ENCODE assay signal across 8 cellular contexts in the genomic region with DNA sequence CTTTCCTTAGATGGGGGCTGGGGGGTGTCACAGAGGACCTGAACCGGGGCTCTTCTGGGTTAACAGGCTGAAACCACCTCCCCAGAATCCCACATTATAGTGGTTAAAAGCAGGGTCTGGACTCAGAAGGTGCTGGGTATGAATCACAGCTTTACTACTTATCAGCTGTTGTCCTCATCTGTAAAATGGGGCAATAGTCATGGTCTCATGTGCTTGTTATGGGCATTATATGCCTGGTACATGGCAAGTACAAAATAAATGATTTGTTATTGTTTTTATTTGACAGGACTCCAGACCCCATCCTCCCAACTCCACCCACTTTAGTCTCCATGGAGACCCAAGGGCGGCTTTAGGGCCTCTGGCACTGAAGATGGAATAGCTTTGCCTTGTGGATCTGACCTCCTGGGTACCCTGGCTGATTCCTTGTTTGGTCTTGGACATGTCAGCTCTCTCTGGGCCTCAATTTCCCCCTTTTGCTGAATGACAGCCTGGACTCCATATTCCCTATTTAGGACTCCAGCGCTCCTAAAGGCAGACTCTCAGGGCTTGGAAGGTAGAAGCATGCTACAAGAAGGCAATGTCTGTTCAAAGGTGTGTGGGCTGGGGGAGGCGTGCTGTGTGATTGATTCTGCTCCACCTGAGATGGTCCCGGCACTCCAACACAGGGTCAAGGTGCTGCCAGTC. TPM values are rescaled to one million over a fixed set of nuclear protein-coding genes. Genes with fewer than 3 reads are reported as not detected.
DNase-seq lines count a peak whose midpoint lies in the region; ATAC-seq and TF ChIP-seq lines count a peak whose summit lies in the region.

No MANE protein-coding gene starts in this region.

- dilution Hi-C loops in mammary epithelial cell (cut with HindIII; ENCODE audit: low sequenced_read_pairs): loop anchor here (5.0 kb wide), 1 partner anchor 48 kb away; no protein-coding TSS in a partner anchor

- no TSS peak for BruUV-seq in mammary epithelial cell (replicated peaks; lab: Mats Ljungman, UMichigan)

- no peaks in the 10 kb centered on the region for H3K9me3 ChIP-seq in mammary epithelial cell (replicated peaks; ENCODE audit: insufficient read depth, low read length)
- H3K9me3 ChIP-seq in mucosa of stomach (ENCODE audit: control insufficient read depth, low read length): no peaks in the 10 kb centered on the region

- H3K4me1 ChIP-seq in mammary epithelial cell (ENCODE audit: insufficient read depth, low read length): peaks cover 30% of the 10 kb centered on the region
- H3K4me1 ChIP-seq in mucosa of stomach (ENCODE audit: control insufficient read depth, insufficient read depth, low read length): peaks cover 46% of the 10 kb centered on the region

- H3K36me3 Mint-ChIP-seq in HFFc6 (ENCODE audit: low read depth): peaks cover 26% of the 10 kb centered on the region

- no peak for TF ChIP-seq CTCF in AG10803 (conservative IDR thresholded peaks at IDR 0.05; ENCODE audit: low read length)
- TF ChIP-seq CTCF in HFFc6 (IDR thresholded peaks at IDR 0.05): no peak
- TF ChIP-seq CTCF in mammary epithelial cell (conservative IDR thresholded peaks at IDR 0.05 in 1 of 2, IDR thresholded peaks at IDR 0.05 in 1 of 2; ENCODE audit: extremely low read depth in 1 of 2, insufficient read depth in 1 of 2, low read depth in 1 of 2, low read length in 2 of 2): no peak

- intact Hi-C loops in mammary epithelial cell (cut with micrococcal nuclease): loop anchor here (5.0 to 10.0 kb wide), 2 partner anchors 46 to 278 kb away; no protein-coding TSS in a partner anchor

- WGBS in mammary epithelial cell (ENCODE audit: low coverage, missing lambda C conversion rate): 49% methylated on average over 4 of the region's 5 CpGs

- peak overlapping the region; percentile 80 for H3K27ac ChIP-seq in mammary epithelial cell (ENCODE audit: insufficient read depth, low read depth, low read length)

- in situ Hi-C loops in mammary epithelial cell (cut with MboI; ENCODE audit: low sequenced_read_pairs in 2 of 2): loop anchor here in 1 of 2 donors (25.0 kb wide), 1 partner anchor 318 kb away; no protein-coding TSS in a partner anchor

- no peak for ATAC-seq in HG02642 (IDR thresholded peaks at IDR 0.05; ENCODE audit: poor library complexity, unreplicated experiment)

- H3K36me3 ChIP-seq in mammary epithelial cell (ENCODE audit: insufficient read depth, low read length) (no peaks in the 10 kb centered on the region), mucosa of stomach (ENCODE audit: control insufficient read depth, insufficient read depth, low read length) (no peaks in the 10 kb centered on the region)

- H3K4me1 Mint-ChIP-seq in HFFc6 (ENCODE audit: low read depth): peaks cover 44% of the 10 kb centered on the region

- H3K79me2 ChIP-seq in mammary epithelial cell (ENCODE audit: insufficient read depth, low read length): peaks cover 42% of the 10 kb centered on the region

- H3K4me3 ChIP-seq in AG10803 (ENCODE audit: low read length): peak overlapping the region; percentile 91
- peak overlapping the region; percentile 79 to 91 (median 82) for H3K4me3 ChIP-seq in mammary epithelial cell (replicated peaks in 1 of 3; ENCODE audit: insufficient read depth in 1 of 3, low read depth in 2 of 3, low read length in 3 of 3)
- H3K4me3 ChIP-seq in mucosa of stomach (ENCODE audit: low read length): peak overlapping the region; percentile 45

- no peaks in the 10 kb centered on the region; the same call in 1 of the 2 replicates for H3K27me3 Mint-ChIP-seq in HFFc6 (ENCODE audit: insufficient read depth)

- peak overlapping the region; percentile 44 for H3K9ac ChIP-seq in mammary epithelial cell (ENCODE audit: insufficient read depth, low read length)
- H3K9ac ChIP-seq in mucosa of stomach (ENCODE audit: low read length): peak overlapping the region; percentile 88

- no peaks in the 10 kb centered on the region for H4K20me1 ChIP-seq in mammary epithelial cell (ENCODE audit: insufficient read depth, low read length)

- no peaks in the 10 kb centered on the region for H3K9me3 Mint-ChIP-seq in HFFc6

- CTCF ChIA-PET in mammary epithelial cell (lab: Charles Lee; ENCODE audit: low non-redundant PET): interaction anchor here (1.0 kb wide), 1 partner anchor 27 kb away, joined by 4 read pairs; the partner anchor contains the start of gene SELENOM

- peak overlapping the region; percentile 84 for H2AFZ ChIP-seq in mammary epithelial cell (ENCODE audit: low read depth, low read length)

- H3K27me3 ChIP-seq in mammary epithelial cell (ENCODE audit: insufficient read depth, low read length) (no peaks in the 10 kb centered on the region), mucosa of stomach (ENCODE audit: control insufficient read depth, insufficient read depth, low read length) (no peaks in the 10 kb centered on the region)

- H3K4me3 Mint-ChIP-seq in HFFc6: peak overlapping the region; percentile 94

- peak overlapping the region; percentile 94 for H3K27ac Mint-ChIP-seq in HFFc6

- H3K4me2 ChIP-seq in mammary epithelial cell (ENCODE audit: insufficient read depth, low read depth, low read length): peak overlapping the region; percentile 73

- DNase-seq in AG10803 (ENCODE audit: low read depth): no peak
- no peak for DNase-seq in HFFc6
- DNase-seq in mammary epithelial cell: no peak
- no peak for DNase-seq in activated effector memory CD4-positive, alpha-beta T cell treated with anti-CD3 and anti-CD28 coated beads, Interleukin-2, amount 50 U/mL, for 16 hours
- no peak for DNase-seq in NK-92 treated with Interleukin-12 subunit alpha and Interleukin-12 subunit beta, amount 100 ng/mL, for 24 hours (lab: John Stamatoyannopoulos, UW)
- DNase-seq in glomerular visceral epithelial cell (ENCODE audit: extremely low spot score): no peak

RNA-seq across cellular contexts. Expression of gene SMTN, which starts 0.8 kb away (rescaled TPM):
- total RNA-seq in HFFc6 (2021; fragmentation: NEBNext Ultra II Directional; extraction: Animal tissue kit (Norgen Biotek cat#: 25700)): 100 to 1,000 TPM; 201 to 329 (median 246) TPM
- 100 to 1,000 TPM in 1 of 2 donors, 10 to 100 TPM in 1; 79.9 to 363 TPM for total RNA-seq in mammary epithelial cell
- 138 TPM for polyA plus RNA-seq in mammary epithelial cell
- 148 TPM for polyA minus RNA-seq in mammary epithelial cell

RNA-seq across cellular contexts. Expression of gene SELENOM, which starts 27.1 kb away (rescaled TPM):
- 100 to 1,000 TPM; 237 to 356 (median 265) TPM for total RNA-seq in HFFc6 (2021; fragmentation: NEBNext Ultra II Directional; extraction: Animal tissue kit (Norgen Biotek cat#: 25700))
- total RNA-seq in mammary epithelial cell: 10 to 100 TPM; 24.6 to 38.7 TPM
- 21.8 TPM for polyA plus RNA-seq in mammary epithelial cell
- 4.7 TPM for polyA minus RNA-seq in mammary epithelial cell

RNA-seq across cellular contexts. Expression of gene INPP5J, which starts 42.5 kb away (rescaled TPM):
- 1 to 10 TPM in 4 of 6 experiments, under 1 TPM in 2; 0.69 to 1.6 (median 1.0) TPM for total RNA-seq in HFFc6 (2021; fragmentation: NEBNext Ultra II Directional; extraction: Animal tissue kit (Norgen Biotek cat#: 25700))
- 1 to 10 TPM in 1 of 2 donors, under 1 TPM in 1; 0.50 to 2.7 TPM for total RNA-seq in mammary epithelial cell
- 0.37 TPM for polyA plus RNA-seq in mammary epithelial cell
- 2.4 TPM for polyA minus RNA-seq in mammary epithelial cell

Comparison
In these comparisons a context has a peak if more than half of its experiments do, and no peak if none do; other contexts are left out.
1. RNA of gene SELENOM, which starts 27.1 kb away (total RNA-seq): 237 to 356 TPM in HFFc6; 24.6 to 38.7 TPM in mammary epithelial cell; every median in the first group is over 4 times any median in the second.
2. Peak in every context shown above with its lines, with median percentiles within 50 percentile points of each other: H3K4me3 ChIP-seq.